ENCODE assay signal across 8 cellular contexts in the genomic region with DNA sequence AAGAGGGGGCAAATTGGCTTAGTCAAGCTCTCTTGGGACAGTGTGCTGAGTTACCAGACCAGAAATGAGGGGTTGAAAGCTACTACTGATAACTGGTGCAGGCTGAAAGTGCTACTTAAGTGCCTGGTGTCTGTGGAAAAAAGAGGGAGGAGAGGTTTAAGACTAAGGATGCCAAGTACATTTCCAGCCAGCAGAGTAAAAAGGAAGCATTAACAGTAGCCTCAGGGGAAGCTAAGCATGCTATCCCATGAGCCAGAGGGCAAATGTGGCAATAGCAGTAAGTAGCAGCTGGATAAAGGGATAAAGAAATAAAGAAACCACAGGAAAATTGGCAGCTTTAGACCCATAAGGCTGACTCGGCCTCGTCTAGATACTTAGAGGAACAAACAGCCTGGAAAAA.
DNase-seq lines count a peak whose midpoint lies in the region; ATAC-seq and TF ChIP-seq lines count a peak whose summit lies in the region.

No MANE protein-coding gene starts in this region.

- H3K36me3 ChIP-seq in adipocyte (ENCODE audit: control insufficient read depth, insufficient read depth, low read length, severe bottlenecking), result no peaks in the 10 kb centered on the region

- peaks cover 13% of the 10 kb centered on the region for H3K4me1 ChIP-seq in adipocyte (ENCODE audit: control insufficient read depth, insufficient read depth, low read length)

- H3K27me3 ChIP-seq in adipocyte (replicated peaks; ENCODE audit: control insufficient read depth, insufficient read depth, low read length), result no peaks in the 10 kb centered on the region

- no peaks in the 10 kb centered on the region for H3K9me3 ChIP-seq in adipocyte (ENCODE audit: control insufficient read depth, low read length)

- H3K9ac ChIP-seq in adipocyte (ENCODE audit: low read length), result no peak overlapping the region

- TF ChIP-seq CTCF in AG09319 (IDR thresholded peaks at IDR 0.05; ENCODE audit: low read depth, low read length), result no peak

- in situ Hi-C loops in KBM-7 (cut with MboI; ENCODE audit: low pct_unique_long_range_greater_than_20kb, low sequenced_read_pairs), result no loop called here

- DNase-seq in AG09319 (ENCODE audit: extremely low read depth, low read depth) (peak; percentile 92), KBM-7 (peak; percentile 37), adipocyte (ENCODE audit: low read depth) (peak; percentile 96), islet precursor cell (peak; percentile 86), inferior parietal cortex (ENCODE audit: extremely low spot score) (no peak)

- no peak overlapping the region for H3K4me3 ChIP-seq in adipocyte (ENCODE audit: low read length)

- ATAC-seq in HG03439 (IDR thresholded peaks at IDR 0.05; ENCODE audit: unreplicated experiment) (no peak), GM19467 (IDR thresholded peaks at IDR 0.05; ENCODE audit: unreplicated experiment) (no peak), GM18867 (IDR thresholded peaks at IDR 0.05; ENCODE audit: unreplicated experiment) (no peak)
